In the genomic region with DNA sequence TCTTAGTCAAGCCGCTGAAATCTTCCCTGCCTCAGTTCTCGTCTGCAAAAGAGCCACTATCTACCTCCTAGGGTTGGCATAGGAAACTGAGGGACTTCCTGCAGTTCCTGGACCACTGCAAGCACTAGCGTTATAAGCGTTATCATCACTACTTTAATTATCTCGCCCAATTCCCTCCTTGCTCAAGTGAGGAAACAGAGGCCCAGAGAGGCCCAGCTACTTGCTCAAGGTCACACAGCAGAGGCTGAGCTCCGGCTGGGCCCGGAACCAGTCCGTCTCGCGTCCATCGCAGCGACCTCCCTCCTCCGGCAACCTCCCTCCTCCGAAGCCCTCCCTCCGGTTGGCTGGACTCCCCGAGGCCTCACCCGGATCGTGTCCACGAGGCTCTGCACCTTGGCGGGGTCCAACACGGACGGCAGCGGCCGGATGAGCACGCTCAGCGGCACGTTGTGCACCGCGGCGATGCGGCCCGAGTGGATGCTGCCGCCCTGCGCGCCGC, we compare ENCODE assay signal across 8 cellular contexts. TPM values are rescaled to one million over a fixed set of nuclear protein-coding genes. Genes with fewer than 3 reads are reported as not detected.
DNase-seq lines count a peak whose midpoint lies in the region.

No MANE protein-coding gene starts in this region.

- H3K9ac ChIP-seq in HUES64 (ENCODE audit: low read depth, low read length) (peak overlapping the region; percentile 80), subcutaneous abdominal adipose tissue (ENCODE audit: low read length in 5 of 5) (peak overlapping the region; percentile 72 to 88 (median 75))

- peaks cover 29% of the 10 kb centered on the region for H3K4me1 ChIP-seq in HUES64 (ENCODE audit: insufficient read depth, low read length)
- peaks cover 12 to 29% (median 26%) of the 10 kb centered on the region in 5 donors for H3K4me1 ChIP-seq in subcutaneous abdominal adipose tissue (ENCODE audit: control insufficient read depth in 5 of 5, insufficient read depth in 5 of 5, low read length in 5 of 5)

- WGBS in HUES64: 3% methylated on average over 36 of the region's 36 CpGs

- DNase-seq in NCI-H146 (lab: John Stamatoyannopoulos, UW) (peak; percentile 57), NCI-H146 treated with DMSO at 0.1 percent for 48 hours (lab: John Stamatoyannopoulos, UW; ENCODE audit: unreplicated experiment) (no peak), iris pigment epithelial cell (ENCODE audit: low read depth) (peak; percentile 61), NCI-H2029 (lab: John Stamatoyannopoulos, UW) (no peak), COR-L47 (lab: John Stamatoyannopoulos, UW) (no peak)

- H3K27me3 ChIP-seq in HUES64 (ENCODE audit: insufficient read depth, low read length) (peaks cover 10% of the 10 kb centered on the region), subcutaneous abdominal adipose tissue (ENCODE audit: control insufficient read depth in 5 of 5, insufficient read depth in 4 of 5, low read length in 5 of 5) (peaks cover 0 to 3% (median 0%) of the 10 kb centered on the region in 5 donors)

- no peaks in the 10 kb centered on the region for H3K9me3 ChIP-seq in HUES64 (ENCODE audit: insufficient read depth, low read depth, low read length)
- H3K9me3 ChIP-seq in subcutaneous abdominal adipose tissue (ENCODE audit: control insufficient read depth in 5 of 5, low read length in 5 of 5): peaks cover 0 to 4% (median 0%) of the 10 kb centered on the region in 5 donors

- peaks cover 28% of the 10 kb centered on the region for H3K36me3 ChIP-seq in HUES64 (ENCODE audit: insufficient read depth, low read length)
- peaks cover 6 to 31% (median 26%) of the 10 kb centered on the region in 5 donors for H3K36me3 ChIP-seq in subcutaneous abdominal adipose tissue (ENCODE audit: control insufficient read depth in 5 of 5, insufficient read depth in 5 of 5, low read length in 5 of 5)

- H3K4me3 ChIP-seq in HUES64 (ENCODE audit: low read length): peak overlapping the region; percentile 80
- peak overlapping the region; percentile 77 to 93 (median 89) for H3K4me3 ChIP-seq in subcutaneous abdominal adipose tissue (ENCODE audit: low read depth in 1 of 5, low read length in 5 of 5)

- H3K27ac ChIP-seq in HUES64 (ENCODE audit: low read depth, low read length): no peak overlapping the region
- peak overlapping the region; percentile 43 for H3K27ac ChIP-seq in angular gyrus (ENCODE audit: low read depth, low read length)
- H3K27ac ChIP-seq in subcutaneous abdominal adipose tissue (ENCODE audit: low read depth, low read length): peak overlapping the region; percentile 77

RNA-seq across cellular contexts. Expression of gene SRXN1, which starts 0.3 kb away (rescaled TPM):
- polyA plus RNA-seq in HUES64 (2013, experiment 1 of 2): 26.4 TPM
- polyA plus RNA-seq in HUES64 (2013, experiment 2 of 2): 24.6 TPM

RNA-seq across cellular contexts. Expression of gene SCRT2, which starts 22.9 kb away (rescaled TPM):
- polyA plus RNA-seq in HUES64 (2013, experiment 1 of 2): 0.50 TPM
- 0.89 TPM for polyA plus RNA-seq in HUES64 (2013, experiment 2 of 2)

RNA-seq across cellular contexts. Expression of gene TCF15, which starts 42.6 kb away (rescaled TPM):
- 1.7 TPM for polyA plus RNA-seq in HUES64 (2013, experiment 1 of 2)
- 2.7 TPM for polyA plus RNA-seq in HUES64 (2013, experiment 2 of 2)

Comparison
In these comparisons a context has a peak if more than half of its experiments do, and no peak if none do; other contexts are left out.
1. DNase-seq: peak in NCI-H146 (single experiment) and iris pigment epithelial cell (single experiment); none in NCI-H146 treated with DMSO at 0.1 percent for 48 hours (single experiment), NCI-H2029 (single experiment) and COR-L47 (single experiment).